Comparison of ENCODE assay signal across 14 cellular contexts in genomic region chr9:78167356-78167755, GRCh38.
DNase-seq lines count a peak whose midpoint lies in the region; ATAC-seq and TF ChIP-seq lines count a peak whose summit lies in the region.
"Had no signal": no experiment of that assay in that cellular context is flagged by ENCODE, and none has a peak within 500 bp of the region (broad histone marks: within the 10 kb centered on the region; RNA-seq: fewer than 3 reads in every experiment).

No MANE protein-coding gene starts in this region.

- TF ChIP-seq POLR2A in prostate gland (IDR thresholded peaks at IDR 0.05), result no peak

- 9% methylated on average over 2 of the region's 2 CpGs for WGBS in prostate gland

- H3K27ac ChIP-seq in prostate gland, result no peak overlapping the region
- H3K27ac ChIP-seq: sigmoid colon, SJSA1 had no signal

- TF ChIP-seq CTCF in choroid plexus epithelial cell (conservative IDR thresholded peaks at IDR 0.05; ENCODE audit: low read depth, low read length), result no peak
- no peak for TF ChIP-seq CTCF in prostate gland (IDR thresholded peaks at IDR 0.05)

- H3K4me1 ChIP-seq in prostate gland (replicated peaks), result peaks cover 3% of the 10 kb centered on the region
- H3K4me1 ChIP-seq: sigmoid colon, SJSA1 had no signal

- H3K27me3 ChIP-seq in prostate gland (replicated peaks; ENCODE audit: insufficient read depth), result no peaks in the 10 kb centered on the region
- H3K27me3 ChIP-seq: sigmoid colon, SJSA1 had no signal

- no peaks in the 10 kb centered on the region for H3K9me3 ChIP-seq in prostate gland
- H3K9me3 ChIP-seq: sigmoid colon, SJSA1 had no signal

- no peak for ATAC-seq in GM18511 (IDR thresholded peaks at IDR 0.05; ENCODE audit: unreplicated experiment)
- ATAC-seq in GM18867 (IDR thresholded peaks at IDR 0.05; ENCODE audit: unreplicated experiment), result no peak

- H3K36me3 ChIP-seq in prostate gland, result no peaks in the 10 kb centered on the region
- H3K36me3 ChIP-seq: sigmoid colon, SJSA1 had no signal

- H3K4me3 ChIP-seq in choroid plexus epithelial cell (ENCODE audit: low read depth, low read length) (no peak overlapping the region), prostate gland (no peak overlapping the region)
- H3K4me3 ChIP-seq: sigmoid colon, SJSA1 had no signal

- intact Hi-C loops in prostate gland (cut with DNase I), result no loop called here

- DNase-seq in HuH-7.5 (ENCODE audit: low spot score), result peak; percentile 10
- DNase-seq in NCI-H510A (lab: John Stamatoyannopoulos, UW), result peak; percentile 70
- DNase-seq in choroid plexus epithelial cell (ENCODE audit: low read depth), result peak; percentile 40
- DNase-seq in prostate gland (ENCODE audit: low spot score), result peak; percentile 81
- no peak for DNase-seq in ecto neural progenitor cell (ENCODE audit: low spot score)
- DNase-seq: activated CD8-positive, alpha-beta memory T cell treated with anti-CD3 and anti-CD28 coated beads, Interleukin-2, amount 50 U/mL, for 48 hours; activated naive CD8-positive, alpha-beta T cell treated with anti-CD3 and anti-CD28 coated beads, Interleukin-2, amount 10 ng/mL, durations not matched to agents 7 days and 5 days; C1 segment of cervical spinal cord; naive B cell; NCI-H2227 treated with DMSO at 0.1 percent for 48 hours; sigmoid colon had no signal
